25 cellular contexts compared by ENCODE assay signal in the genomic region with DNA sequence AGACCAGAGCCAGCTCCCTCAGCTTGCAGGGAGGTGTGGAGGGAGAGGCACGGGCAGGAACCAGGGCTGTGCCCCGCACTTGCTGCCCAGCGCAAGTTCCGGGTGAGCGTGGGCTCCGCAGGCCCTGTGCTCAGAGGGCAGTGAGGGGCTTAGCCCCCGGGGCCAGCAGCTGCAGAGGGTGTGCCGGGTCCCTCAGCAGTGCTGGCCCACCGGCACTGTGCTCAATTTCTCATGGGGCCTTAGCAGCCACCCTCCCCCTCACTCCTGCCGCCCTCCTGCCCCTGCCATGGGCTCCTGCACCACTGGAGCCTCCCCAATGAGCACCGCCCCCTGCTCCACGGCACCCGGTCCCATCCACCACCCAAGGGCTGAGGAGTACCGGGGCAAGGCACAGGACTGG.
"Had no signal": no experiment of that assay in that cellular context is flagged by ENCODE, and none has a peak within 500 bp of the region (broad histone marks: within the 10 kb centered on the region; RNA-seq: fewer than 3 reads in every experiment).

No MANE protein-coding gene starts in this region.

- H3K4me1 ChIP-seq: colonic mucosa, esophagus muscularis mucosa, esophagus squamous epithelium, foreskin keratinocyte, gastrocnemius medialis, gastroesophageal sphincter had no signal

- H3K27ac Mint-ChIP-seq: dendritic cell treated with granulocyte-macrophage colony-stimulating factor and Interleukin-4, amounts not matched to agents 40 ng/mL and 50 ng/mL, for 4 days; effector memory CD8-positive, alpha-beta T cell; endodermal cell had no signal

- DNase-seq: colonic mucosa; cortex of kidney; dermis blood vessel endothelial cell; dorsolateral prefrontal cortex; effector CD4-positive, alpha-beta T cell; effector CD8-positive, alpha-beta T cell; effector memory CD4-positive, alpha-beta T cell; effector memory CD8-positive, alpha-beta T cell; endodermal cell; erythroblast; esophagus squamous epithelium; foreskin fibroblast; foreskin keratinocyte; foreskin melanocyte; gastrocnemius medialis; glutamatergic neuron; head of caudate nucleus; heart left ventricle; heart right ventricle had no signal

- H3K27me3 Mint-ChIP-seq: dendritic cell treated with granulocyte-macrophage colony-stimulating factor and Interleukin-4, amounts not matched to agents 40 ng/mL and 50 ng/mL, for 4 days had no signal

- ATAC-seq: effector memory CD8-positive, alpha-beta T cell; esophagus mucosa; foreskin keratinocyte; gastrocnemius medialis; gastroesophageal sphincter; heart left ventricle; heart right ventricle had no signal

- H3K4me1 Mint-ChIP-seq: endodermal cell had no signal

- H3K4me3 Mint-ChIP-seq: dendritic cell treated with granulocyte-macrophage colony-stimulating factor and Interleukin-4, amounts not matched to agents 40 ng/mL and 50 ng/mL, for 4 days; effector memory CD8-positive, alpha-beta T cell; endodermal cell had no signal

- H3K27me3 ChIP-seq: colonic mucosa, esophagus muscularis mucosa, foreskin keratinocyte, gastrocnemius medialis, gastroesophageal sphincter, heart left ventricle, heart right ventricle had no signal

- H3K9me3 ChIP-seq: colonic mucosa, esophagus squamous epithelium, gastrocnemius medialis had no signal

- H3K4me3 ChIP-seq: colonic mucosa, coronary artery, dorsolateral prefrontal cortex, esophagus muscularis mucosa, esophagus squamous epithelium, gastrocnemius medialis, gastroesophageal sphincter, heart left ventricle, heart right ventricle had no signal

- H3K36me3 ChIP-seq: colonic mucosa, esophagus muscularis mucosa, esophagus squamous epithelium, gastrocnemius medialis, gastroesophageal sphincter, heart left ventricle, heart right ventricle had no signal

- H3K27ac ChIP-seq: colonic mucosa, coronary artery, dorsolateral prefrontal cortex, epithelial cell of prostate, esophagus muscularis mucosa, esophagus squamous epithelium, foreskin keratinocyte, gastrocnemius medialis, gastroesophageal sphincter, heart left ventricle, heart right ventricle had no signal
